In genomic region chr14:62759796-62760195, GRCh38 we compare ENCODE assay signal across 23 cellular contexts.
DNase-seq lines count a peak whose midpoint lies in the region; ATAC-seq, FAIRE-seq and TF ChIP-seq lines count a peak whose summit lies in the region.
"Had no signal": no experiment of that assay in that cellular context is flagged by ENCODE, and none has a peak within 500 bp of the region (broad histone marks: within the 10 kb centered on the region; RNA-seq: fewer than 3 reads in every experiment).

No MANE protein-coding gene starts in this region.

- H3K9me3 ChIP-seq in H9 (ENCODE audit: control insufficient read depth, low read depth, low read length): no peaks in the 10 kb centered on the region
- H3K9me3 ChIP-seq: HAP-1 had no signal

- H3K4me2 ChIP-seq in H9 (ENCODE audit: insufficient read depth, insufficient read length, low read length): no peak overlapping the region

- DNase-seq in NCI-H748 (lab: John Stamatoyannopoulos, UW; ENCODE audit: unreplicated experiment): peak; percentile 26
- no peak for DNase-seq in NCI-H748 treated with DMSO at 0.1 percent for 48 hours (lab: John Stamatoyannopoulos, UW)
- DNase-seq in H9: peak; percentile 31
- peak; percentile 28 for DNase-seq in iPS-NIHi11 (ENCODE audit: low spot score)
- DNase-seq in GM12891 (ENCODE audit: insufficient read length, low spot score): no peak
- DNase-seq: Caco-2; CD4-positive, alpha-beta T cell; NCI-H1105; NCI-H2081; NCI-H69; PC-3; RPMI8226; SIG-M5; T-cell had no signal

- peaks cover 11 to 18% of the 10 kb centered on the region in 2 experiments for H3K4me1 Mint-ChIP-seq in H9
- H3K4me1 Mint-ChIP-seq: B cell, T-cell had no signal

- no peak overlapping the region for H2AK5ac ChIP-seq in H9 (ENCODE audit: insufficient read length, low read length)

- H3T11ph ChIP-seq in H9 (ENCODE audit: low read length): no peak overlapping the region

- peak; percentile 18; the same call in 1 of the 3 replicates for TF ChIP-seq CTCF in H9 (conservative IDR thresholded peaks at IDR 0.05)
- TF ChIP-seq CTCF in VCaP (conservative IDR thresholded peaks at IDR 0.05): peak; percentile 42

- H3K4me1 ChIP-seq in H9 (ENCODE audit: insufficient read depth, low read length): peaks cover 5% of the 10 kb centered on the region; the same call in 1 of the 2 replicates
- H3K4me1 ChIP-seq: Caco-2, HAP-1 had no signal

- H4K91ac ChIP-seq in H9 (ENCODE audit: insufficient read length, low read depth, low read length): no peak overlapping the region

- no peak overlapping the region for H3K4ac ChIP-seq in H9 (ENCODE audit: low read depth, low read length)

- no peak overlapping the region for H3K4me3 Mint-ChIP-seq in H9
- H3K4me3 Mint-ChIP-seq: B cell; CD4-positive, alpha-beta T cell; T-cell had no signal

- H3K18ac ChIP-seq in H9 (ENCODE audit: insufficient read length, low read depth, low read length): no peak overlapping the region

- H4K8ac ChIP-seq in H9 (replicated peaks; ENCODE audit: insufficient read length, low read depth, low read length): no peak overlapping the region

- H4K5ac ChIP-seq in H9 (ENCODE audit: insufficient read length, low read depth, low read length): no peak overlapping the region

- H3K14ac ChIP-seq in H9 (ENCODE audit: insufficient read depth, low read length): no peak overlapping the region

- FAIRE-seq in GM12891 (lab: Jason Lieb, UNC): no peak
- FAIRE-seq: GM12878, GM18507, K562 had no signal

- H3K79me2 ChIP-seq in H9 (ENCODE audit: insufficient read depth, low read length): no peaks in the 10 kb centered on the region

- H3K56ac ChIP-seq in H9 (ENCODE audit: insufficient read length, low read depth, low read length): no peak overlapping the region

- WGBS in H9 (ENCODE audit: extremely low coverage, insufficient read length, low lambda C conversion rate): no CpG with 5 or more reads among the region's 2 CpGs

- no peak overlapping the region for H2BK120ac ChIP-seq in H9 (ENCODE audit: low read depth, low read length, poor library complexity, severe bottlenecking)

- H2BK12ac ChIP-seq in H9 (ENCODE audit: insufficient read length, low read depth, low read length): no peak overlapping the region

- H3K9ac ChIP-seq in H9 (ENCODE audit: extremely low read depth, insufficient read length, low read length): no peak overlapping the region

- ATAC-seq in HG03196 (IDR thresholded peaks at IDR 0.05; ENCODE audit: unreplicated experiment): no peak
- no peak for ATAC-seq in GM21737 (IDR thresholded peaks at IDR 0.05; ENCODE audit: unreplicated experiment)
- ATAC-seq: GM12878, K562, PC-3, SK-N-SH treated with all-trans-retinoic acid at 6 μM for 48 hours, T-cell had no signal

- peaks cover 2% of the 10 kb centered on the region; the same call in 1 of the 2 replicates for H3K27me3 Mint-ChIP-seq in H9 (ENCODE audit: low read depth)
- H3K27me3 Mint-ChIP-seq: B cell; CD4-positive, alpha-beta T cell; T-cell had no signal

- H2BK15ac ChIP-seq in H9 (ENCODE audit: low read depth, low read length): no peak overlapping the region

- no peaks in the 10 kb centered on the region; the same call in 1 of the 2 replicates for H3K27me3 ChIP-seq in H9 (ENCODE audit: insufficient read depth, low read length)

- no peak overlapping the region for H2BK5ac ChIP-seq in H9 (ENCODE audit: insufficient read length, low read length)

- H3K27ac ChIP-seq in H9 (ENCODE audit: insufficient read length, low read depth, low read length): no peak overlapping the region
- H3K27ac ChIP-seq in VCaP: no peak overlapping the region

- peaks cover 0 to 16% (median 14%) of the 10 kb centered on the region in 3 experiments; a peak in 5 of 7 replicates for H3K36me3 Mint-ChIP-seq in H9 (ENCODE audit: insufficient read depth in 1 of 3, low read depth in 3 of 3)
- H3K36me3 Mint-ChIP-seq: T-cell had no signal

- no peak overlapping the region for H3K23ac ChIP-seq in H9 (ENCODE audit: insufficient read length, low read depth, low read length)

- no peaks in the 10 kb centered on the region for H3K79me1 ChIP-seq in H9 (ENCODE audit: insufficient read depth, low read depth, low read length, poor library complexity, severe bottlenecking)

- H2AFZ ChIP-seq in H9 (ENCODE audit: low read length): peak overlapping the region; percentile 71

- H4K20me1 ChIP-seq in H9 (ENCODE audit: control insufficient read depth, insufficient read depth, insufficient read length): no peaks in the 10 kb centered on the region

- H3K9me3 Mint-ChIP-seq in H9: peaks cover 16 to 27% of the 10 kb centered on the region in 2 experiments; a peak in 4 of 5 replicates

- peak overlapping the region in 2 of 3 experiments; percentile 3 to 37; a peak in 2 of 7 replicates for H3K27ac Mint-ChIP-seq in H9
- H3K27ac Mint-ChIP-seq: B cell; CD4-positive, alpha-beta T cell; T-cell had no signal

- H3K23me2 ChIP-seq in H9 (ENCODE audit: insufficient read length, low read depth, low read length, poor library complexity, severe bottlenecking): no peaks in the 10 kb centered on the region

- no peak overlapping the region for H2BK20ac ChIP-seq in H9 (ENCODE audit: low read depth, low read length, poor library complexity, severe bottlenecking)

- TF ChIP-seq POLR2A in GM12891 (IDR thresholded peaks at IDR 0.05; ENCODE audit: low read depth, low read length): no peak

TF ChIP-seq in GM12891, 5 proteins besides CTCF, POLR2A, EP300 and RAD21:
- no peak for TF ChIP-seq PAX5 (IDR thresholded peaks at IDR 0.05; ENCODE audit: insufficient read depth, low read length, severe bottlenecking)
- TF ChIP-seq TAF1 (IDR thresholded peaks at IDR 0.05; ENCODE audit: low read depth, low read length): no peak
- no peak for TF ChIP-seq POU2F2 (IDR thresholded peaks at IDR 0.05; ENCODE audit: low read depth, low read length)
- TF ChIP-seq POLR2AphosphoS5 (IDR thresholded peaks at IDR 0.05; ENCODE audit: low read depth, low read length): no peak
- no peak for TF ChIP-seq SPI1 (IDR thresholded peaks at IDR 0.05; ENCODE audit: low read depth, low read length)

Comparison
In these comparisons a context has a peak if more than half of its experiments do, and no peak if none do; other contexts are left out.
1. DNase-seq: peak in NCI-H748 (single experiment), H9 (single experiment) and iPS-NIHi11 (single experiment); none in NCI-H748 treated with DMSO at 0.1 percent for 48 hours (single experiment) and GM12891 (single experiment).